Comparison of ENCODE assay signal across 8 cellular contexts in genomic region chr4:38062088-38062893, GRCh38.
DNase-seq lines count a peak whose midpoint lies in the region; ATAC-seq and TF ChIP-seq lines count a peak whose summit lies in the region.

No MANE protein-coding gene starts in this region.

- TF ChIP-seq RAD21 in HCT116 (IDR thresholded peaks at IDR 0.05; ENCODE audit: low read depth): peak; percentile 87

- POLR2A ChIA-PET in HCT116 (lab: Charles Lee): no interaction called here

- intact Hi-C loops in HCT116 (cut with micrococcal nuclease): loop anchor here (1.0 to 5.0 kb wide), 5 partner anchors 107 to 795 kb away; partner anchors contain the start of gene TLR6

- peak; percentile 84 for ATAC-seq in HCT116
- no peak for ATAC-seq in GM18520 (IDR thresholded peaks at IDR 0.05; ENCODE audit: unreplicated experiment)

- CTCF ChIA-PET in HCT116 (lab: Charles Lee): interaction anchor here (0.6 to 1.4 kb wide), 3 partner anchors 8 to 107 kb away, joined by 3 to 4 read pairs (median 3); no protein-coding TSS in a partner anchor

- no peak overlapping the region for H3K4me3 ChIP-seq in HCT116 (replicated peaks in 1 of 2; ENCODE audit: low read depth in 1 of 2, low read length in 2 of 2)

- no peaks in the 10 kb centered on the region for H3K27me3 ChIP-seq in HCT116 (ENCODE audit: insufficient read depth, low read length)

- DNase-seq in COLO829 (ENCODE audit: low spot score) (peak; percentile 58), HCT116 (ENCODE audit: low read depth, low spot score) (peak; percentile 53), NCI-H460 (ENCODE audit: extremely low read depth, low read depth) (peak; percentile 72), dermis microvascular lymphatic vessel endothelial cell (ENCODE audit: low read depth in 2 of 2) (peak; percentile 76 to 85), lung microvascular endothelial cell (ENCODE audit: low read depth in 2 of 2) (peak; percentile 86 to 90)
- peak; percentile 54 to 58 for DNase-seq in activated CD4-positive, alpha-beta T cell treated with anti-CD3 and anti-CD28 coated beads, Interleukin-2, amount 50 U/mL, for 4 hours
- DNase-seq in stimulated activated CD8-positive, alpha-beta memory T cell treated with anti-CD3 and anti-CD28 coated beads, Interleukin-12 subunit alpha, Interleukin-12 subunit beta, amount 100 ng/mL, for 24 hours (ENCODE audit: extremely low read depth): peak; percentile 23

- no peaks in the 10 kb centered on the region for H4K20me1 ChIP-seq in HCT116 (ENCODE audit: insufficient read depth)

- H3K4me1 ChIP-seq in HCT116 (ENCODE audit: control insufficient read depth in 1 of 2, insufficient read depth in 2 of 2, low read length in 2 of 2): peaks cover 6 to 11% of the 10 kb centered on the region in 2 experiments; a peak in 2 of 4 replicates

- no peak for TF ChIP-seq POLR2A in HCT116 (IDR thresholded peaks at IDR 0.05; ENCODE audit: borderline replicate concordance, extremely low read depth, insufficient read depth, insufficient read length)

- no peaks in the 10 kb centered on the region for H3K79me2 ChIP-seq in HCT116 (ENCODE audit: insufficient read depth, low read length)

- no peak overlapping the region for H3K4me2 ChIP-seq in HCT116 (ENCODE audit: low read length)

- H3K9ac ChIP-seq in HCT116 (ENCODE audit: low read length): no peak overlapping the region

- TF ChIP-seq CTCF in HCT116 (IDR thresholded peaks at IDR 0.05 in 2 of 3, conservative IDR thresholded peaks at IDR 0.05 in 1 of 3; ENCODE audit: borderline replicate concordance in 1 of 3, insufficient read depth in 1 of 3, low read depth in 2 of 3, low read length in 2 of 3): peak; percentile 51 to 84 (median 80)

- RAD21 ChIA-PET in HCT116 (lab: Charles Lee; ENCODE audit: low non-redundant PET in 1 of 2, low total read pairs in 2 of 2, uncharacterized antibody in 2 of 2, unreplicated experiment in 2 of 2): no interaction called here

- H3K9me3 ChIP-seq in HCT116 (ENCODE audit: control insufficient read depth in 1 of 2, insufficient read depth in 1 of 2, low read depth in 1 of 2, low read length in 2 of 2): no peaks in the 10 kb centered on the region

- no peaks in the 10 kb centered on the region for H3K36me3 ChIP-seq in HCT116 (ENCODE audit: control insufficient read depth in 1 of 2, insufficient read depth in 2 of 2, low read length in 2 of 2)

- H3K27ac ChIP-seq in HCT116 (ENCODE audit: low read depth, low read length): no peak overlapping the region

- no peaks in the 10 kb centered on the region for H3K9me2 ChIP-seq in HCT116 (ENCODE audit: insufficient read depth)

- H2AFZ ChIP-seq in HCT116 (ENCODE audit: low read depth, low read length, poor library complexity, severe bottlenecking): no peak overlapping the region

- no TSS peak for BruUV-seq in HCT116 (replicated peaks; lab: Mats Ljungman, UMichigan)

TF ChIP-seq in HCT116, 20 proteins besides CTCF, POLR2A, EP300 and RAD21:
- TF ChIP-seq CEBPB (IDR thresholded peaks at IDR 0.05; ENCODE audit: low read depth) (no peak), TCF7L2 (IDR thresholded peaks at IDR 0.05; ENCODE audit: borderline replicate concordance, extremely low read depth, insufficient read depth, insufficient read length) (no peak), SIN3A (IDR thresholded peaks at IDR 0.05; ENCODE audit: low read depth) (no peak), SP1 (IDR thresholded peaks at IDR 0.05; ENCODE audit: low read depth) (no peak), FOSL1 (IDR thresholded peaks at IDR 0.05; ENCODE audit: low read depth) (no peak), ZNF274 (IDR thresholded peaks at IDR 0.05; ENCODE audit: low read depth, low read length) (no peak), POLR2AphosphoS5 (IDR thresholded peaks at IDR 0.05; ENCODE audit: low read depth, low read length) (no peak), EZH2 (IDR thresholded peaks at IDR 0.05) (no peak), ZFX (IDR thresholded peaks at IDR 0.05) (no peak), EZH2phosphoT487 (IDR thresholded peaks at IDR 0.05; ENCODE audit: borderline replicate concordance) (no peak), CBX3 (IDR thresholded peaks at IDR 0.05; ENCODE audit: low read depth) (no peak), ATF3 (IDR thresholded peaks at IDR 0.05) (no peak), ELF1 (IDR thresholded peaks at IDR 0.05; ENCODE audit: borderline replicate concordance, low read depth) (no peak), YY1 (IDR thresholded peaks at IDR 0.05; ENCODE audit: extremely low read depth, insufficient replicate concordance, low read depth, low read length) (no peak), SRF (IDR thresholded peaks at IDR 0.05; ENCODE audit: low read depth) (no peak), EGR1 (IDR thresholded peaks at IDR 0.05; ENCODE audit: low read depth) (no peak), JUND (IDR thresholded peaks at IDR 0.05) (no peak)
- TF ChIP-seq, protein P1, sequence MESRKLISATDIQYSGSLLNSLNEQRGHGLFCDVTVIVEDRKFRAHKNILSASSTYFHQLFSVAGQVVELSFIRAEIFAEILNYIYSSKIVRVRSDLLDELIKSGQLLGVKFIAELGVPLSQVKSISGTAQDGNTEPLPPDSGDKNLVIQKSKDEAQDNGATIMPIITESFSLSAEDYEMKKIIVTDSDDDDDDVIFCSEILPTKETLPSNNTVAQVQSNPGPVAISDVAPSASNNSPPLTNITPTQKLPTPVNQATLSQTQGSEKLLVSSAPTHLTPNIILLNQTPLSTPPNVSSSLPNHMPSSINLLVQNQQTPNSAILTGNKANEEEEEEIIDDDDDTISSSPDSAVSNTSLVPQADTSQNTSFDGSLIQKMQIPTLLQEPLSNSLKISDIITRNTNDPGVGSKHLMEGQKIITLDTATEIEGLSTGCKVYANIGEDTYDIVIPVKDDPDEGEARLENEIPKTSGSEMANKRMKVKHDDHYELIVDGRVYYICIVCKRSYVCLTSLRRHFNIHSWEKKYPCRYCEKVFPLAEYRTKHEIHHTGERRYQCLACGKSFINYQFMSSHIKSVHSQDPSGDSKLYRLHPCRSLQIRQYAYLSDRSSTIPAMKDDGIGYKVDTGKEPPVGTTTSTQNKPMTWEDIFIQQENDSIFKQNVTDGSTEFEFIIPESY (IDR thresholded peaks at IDR 0.05; ENCODE audit: extremely low read depth, insufficient replicate concordance, low read length): no peak
- TF ChIP-seq, protein P2, sequence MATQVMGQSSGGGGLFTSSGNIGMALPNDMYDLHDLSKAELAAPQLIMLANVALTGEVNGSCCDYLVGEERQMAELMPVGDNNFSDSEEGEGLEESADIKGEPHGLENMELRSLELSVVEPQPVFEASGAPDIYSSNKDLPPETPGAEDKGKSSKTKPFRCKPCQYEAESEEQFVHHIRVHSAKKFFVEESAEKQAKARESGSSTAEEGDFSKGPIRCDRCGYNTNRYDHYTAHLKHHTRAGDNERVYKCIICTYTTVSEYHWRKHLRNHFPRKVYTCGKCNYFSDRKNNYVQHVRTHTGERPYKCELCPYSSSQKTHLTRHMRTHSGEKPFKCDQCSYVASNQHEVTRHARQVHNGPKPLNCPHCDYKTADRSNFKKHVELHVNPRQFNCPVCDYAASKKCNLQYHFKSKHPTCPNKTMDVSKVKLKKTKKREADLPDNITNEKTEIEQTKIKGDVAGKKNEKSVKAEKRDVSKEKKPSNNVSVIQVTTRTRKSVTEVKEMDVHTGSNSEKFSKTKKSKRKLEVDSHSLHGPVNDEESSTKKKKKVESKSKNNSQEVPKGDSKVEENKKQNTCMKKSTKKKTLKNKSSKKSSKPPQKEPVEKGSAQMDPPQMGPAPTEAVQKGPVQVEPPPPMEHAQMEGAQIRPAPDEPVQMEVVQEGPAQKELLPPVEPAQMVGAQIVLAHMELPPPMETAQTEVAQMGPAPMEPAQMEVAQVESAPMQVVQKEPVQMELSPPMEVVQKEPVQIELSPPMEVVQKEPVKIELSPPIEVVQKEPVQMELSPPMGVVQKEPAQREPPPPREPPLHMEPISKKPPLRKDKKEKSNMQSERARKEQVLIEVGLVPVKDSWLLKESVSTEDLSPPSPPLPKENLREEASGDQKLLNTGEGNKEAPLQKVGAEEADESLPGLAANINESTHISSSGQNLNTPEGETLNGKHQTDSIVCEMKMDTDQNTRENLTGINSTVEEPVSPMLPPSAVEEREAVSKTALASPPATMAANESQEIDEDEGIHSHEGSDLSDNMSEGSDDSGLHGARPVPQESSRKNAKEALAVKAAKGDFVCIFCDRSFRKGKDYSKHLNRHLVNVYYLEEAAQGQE (IDR thresholded peaks at IDR 0.05; ENCODE audit: low read depth): no peak
- TF ChIP-seq, protein P3, sequence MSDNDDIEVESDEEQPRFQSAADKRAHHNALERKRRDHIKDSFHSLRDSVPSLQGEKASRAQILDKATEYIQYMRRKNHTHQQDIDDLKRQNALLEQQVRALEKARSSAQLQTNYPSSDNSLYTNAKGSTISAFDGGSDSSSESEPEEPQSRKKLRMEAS (IDR thresholded peaks at IDR 0.05): no peak

Comparison
In these comparisons a context has a peak if more than half of its experiments do, and no peak if none do; other contexts are left out.
1. DNase-seq: peak in every context shown above with its lines; median percentile 88 in lung microvascular endothelial cell; 80 in dermis microvascular lymphatic vessel endothelial cell; 72 in NCI-H460; 58 in COLO829; 56 in activated CD4-positive, alpha-beta T cell treated with anti-CD3 and anti-CD28 coated beads, Interleukin-2, amount 50 U/mL, for 4 hours; 53 in HCT116; 23 in stimulated activated CD8-positive, alpha-beta memory T cell treated with anti-CD3 and anti-CD28 coated beads, Interleukin-12 subunit alpha, Interleukin-12 subunit beta, amount 100 ng/mL, for 24 hours.